9 cellular contexts compared by ENCODE assay signal in the genomic region with DNA sequence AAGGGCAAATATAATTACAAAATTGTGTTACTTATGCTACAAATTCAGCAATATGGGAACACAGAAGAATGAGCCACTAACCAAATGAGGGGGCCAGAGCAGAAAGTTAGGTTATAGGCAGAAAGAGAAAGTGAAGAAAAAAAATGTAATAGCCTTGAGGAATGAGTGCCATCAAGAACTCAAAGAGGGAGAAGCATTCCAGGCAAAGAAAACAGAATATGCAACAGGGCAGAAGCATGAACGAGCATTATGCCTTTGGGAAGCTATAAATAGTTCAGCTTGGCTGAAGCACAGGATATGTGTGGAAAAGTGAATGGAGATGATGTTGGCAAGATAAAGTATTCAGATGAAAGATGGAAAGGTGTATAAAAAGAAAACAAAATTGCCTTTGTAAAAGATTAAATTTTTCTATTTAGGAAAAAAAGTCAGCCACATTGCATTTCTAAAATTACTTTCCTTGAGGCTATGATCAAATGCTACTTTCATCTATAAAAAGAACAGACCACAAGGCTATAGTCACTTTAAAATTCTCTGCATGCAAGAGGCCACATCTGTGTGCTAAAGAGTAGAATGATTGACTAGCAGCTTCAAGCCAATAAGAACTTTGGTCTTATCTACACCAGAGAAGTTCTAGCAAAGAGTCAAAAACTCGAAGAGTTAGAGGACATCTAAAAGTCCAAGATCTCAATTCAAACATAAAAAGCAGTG.
A peak's percentile ranks its signal among the peaks of the same experiment; 100 is the strongest.
DNase-seq lines count a peak whose midpoint lies in the region; ATAC-seq and TF ChIP-seq lines count a peak whose summit lies in the region.
"Had no signal": no experiment of that assay in that cellular context is flagged by ENCODE, and none has a peak within 500 bp of the region (broad histone marks: within the 10 kb centered on the region; RNA-seq: fewer than 3 reads in every experiment).

No MANE protein-coding gene starts in this region.

- H3K27ac Mint-ChIP-seq in neural progenitor cell = no peak overlapping the region
- H3K27ac Mint-ChIP-seq: activated naive CD4-positive, alpha-beta T cell treated with anti-CD3 and anti-CD28 coated beads for 36 hours had no signal

- no peaks in the 10 kb centered on the region for H3K36me3 Mint-ChIP-seq in neural progenitor cell

- no peaks in the 10 kb centered on the region for H3K27me3 ChIP-seq in stomach smooth muscle (ENCODE audit: control insufficient read depth in 1 of 2, insufficient read depth in 2 of 2, low read length in 2 of 2)
- H3K27me3 ChIP-seq in neural progenitor cell = no peaks in the 10 kb centered on the region
- H3K27me3 ChIP-seq: suprapubic skin had no signal

- H3K9me3 ChIP-seq in stomach smooth muscle (ENCODE audit: control insufficient read depth in 2 of 2, low read length in 2 of 2) (no peaks in the 10 kb centered on the region), neural progenitor cell (ENCODE audit: low read depth) (no peaks in the 10 kb centered on the region)

- DNase-seq in OCI-M1 (lab: John Stamatoyannopoulos, UW) (peak; percentile 18), NCI-H1105 treated with DMSO at 0.1 percent for 48 hours (lab: John Stamatoyannopoulos, UW) (no peak), DMS153 treated with DMSO at 0.1 percent for 48 hours (lab: John Stamatoyannopoulos, UW; ENCODE audit: unreplicated experiment) (no peak), neural progenitor cell (ENCODE audit: low spot score) (no peak)
- DNase-seq: activated naive CD4-positive, alpha-beta T cell treated with anti-CD3 and anti-CD28 coated beads for 36 hours had no signal

- no peaks in the 10 kb centered on the region for H3K36me3 ChIP-seq in stomach smooth muscle (ENCODE audit: control insufficient read depth in 2 of 2, insufficient read depth in 2 of 2, low read length in 2 of 2)
- H3K36me3 ChIP-seq in neural progenitor cell = no peaks in the 10 kb centered on the region
- H3K36me3 ChIP-seq: suprapubic skin had no signal

- TF ChIP-seq CTCF in neural progenitor cell (IDR thresholded peaks at IDR 0.05) = no peak

- H3K4me1 ChIP-seq in stomach smooth muscle (ENCODE audit: control insufficient read depth, insufficient read depth, low read length) (peaks cover 5% of the 10 kb centered on the region), neural progenitor cell (no peaks in the 10 kb centered on the region)
- H3K4me1 ChIP-seq: suprapubic skin had no signal

- H3F3A ChIP-seq in neural progenitor cell (ENCODE audit: low read depth) = no peaks in the 10 kb centered on the region

- peaks cover 2% of the 10 kb centered on the region for H3K27me3 Mint-ChIP-seq in neural progenitor cell (ENCODE audit: insufficient read depth, low read depth)

- no peak overlapping the region for H3K4me3 Mint-ChIP-seq in neural progenitor cell
- H3K4me3 Mint-ChIP-seq: activated naive CD4-positive, alpha-beta T cell treated with anti-CD3 and anti-CD28 coated beads for 36 hours had no signal

- H3K9me3 Mint-ChIP-seq in neural progenitor cell = peaks cover 4% of the 10 kb centered on the region

- H3K4me2 ChIP-seq in neural progenitor cell = no peak overlapping the region

- peak; percentile 55 for ATAC-seq in GM19328 (IDR thresholded peaks at IDR 0.05; ENCODE audit: unreplicated experiment)
- peak; percentile 79 for ATAC-seq in HG02938 (IDR thresholded peaks at IDR 0.05; ENCODE audit: unreplicated experiment)

- H3K27ac ChIP-seq in stomach smooth muscle (ENCODE audit: low read length) = peak overlapping the region; percentile 25
- no peak overlapping the region for H3K27ac ChIP-seq in neural progenitor cell
- H3K27ac ChIP-seq: suprapubic skin had no signal

- no peak overlapping the region for H3K9ac ChIP-seq in stomach smooth muscle (ENCODE audit: low read length in 2 of 2)
- H3K9ac ChIP-seq in neural progenitor cell = no peak overlapping the region

- H3K4me3 ChIP-seq in stomach smooth muscle (ENCODE audit: low read length in 2 of 2) (no peak overlapping the region), neural progenitor cell (no peak overlapping the region)
- H3K4me3 ChIP-seq: suprapubic skin had no signal

- no peaks in the 10 kb centered on the region for H3K79me2 ChIP-seq in neural progenitor cell (ENCODE audit: low read depth)

- H2AFZ ChIP-seq in neural progenitor cell (replicated peaks) = no peak overlapping the region

- no peaks in the 10 kb centered on the region for H3K4me1 Mint-ChIP-seq in neural progenitor cell

- H4K20me1 ChIP-seq in neural progenitor cell (ENCODE audit: low read depth) = no peaks in the 10 kb centered on the region
